ENCODE assay signal across 8 cellular contexts in the genomic region with DNA sequence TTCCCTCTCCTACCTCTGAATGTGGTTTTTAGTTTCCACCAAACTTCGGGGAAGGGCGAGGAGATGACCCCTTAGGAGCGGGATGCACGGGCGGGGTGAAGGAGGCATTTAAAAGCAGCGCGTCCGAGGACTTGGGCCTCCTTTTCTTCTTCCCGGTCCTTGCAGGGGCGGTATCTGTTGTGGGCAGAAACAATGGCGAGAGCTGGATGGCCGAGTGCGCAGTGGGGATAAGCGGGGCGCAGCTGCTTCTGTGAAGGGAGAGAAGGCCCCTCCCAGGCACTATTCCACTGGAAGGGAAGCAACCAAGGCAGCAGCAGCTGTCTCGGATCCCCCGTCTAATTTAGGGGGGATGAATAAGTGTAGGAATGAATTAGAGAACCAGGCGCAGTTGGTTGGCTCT. TPM values are rescaled to one million over a fixed set of nuclear protein-coding genes. Genes with fewer than 3 reads are reported as not detected.
DNase-seq lines count a peak whose midpoint lies in the region; ATAC-seq, FAIRE-seq and TF ChIP-seq lines count a peak whose summit lies in the region.

No MANE protein-coding gene starts in this region.

- no peaks in the 10 kb centered on the region for H3K27me3 ChIP-seq in MM.1S (replicated peaks; ENCODE audit: insufficient read depth, low read length)
- no peaks in the 10 kb centered on the region for H3K27me3 ChIP-seq in H1 (replicated peaks in 1 of 4; ENCODE audit: control insufficient read depth in 3 of 4, extremely low read depth in 1 of 4, insufficient read depth in 3 of 4, low read length in 3 of 4)
- H3K27me3 ChIP-seq in stomach: no peaks in the 10 kb centered on the region

- no peaks in the 10 kb centered on the region for H3K27me3 Mint-ChIP-seq in memory B cell

- intact Hi-C loops in stomach (cut with DNase I; ENCODE audit: low total_unique reads): no loop called here

- H3K9ac ChIP-seq in MM.1S (ENCODE audit: low read length): peak overlapping the region; percentile 86
- peak overlapping the region in 3 of 4 experiments; percentile 95 to 98 (median 96); a peak in 6 of 7 replicates for H3K9ac ChIP-seq in H1 (replicated peaks in 1 of 4; ENCODE audit: extremely low read depth in 1 of 4, low read depth in 3 of 4, low read length in 3 of 4)

- peak overlapping the region; percentile 99 for H3K27ac Mint-ChIP-seq in memory B cell

- no peak overlapping the region for H2AK5ac ChIP-seq in H1 (ENCODE audit: low read depth, low read length)

- H3K9me3 ChIP-seq in MM.1S (replicated peaks; ENCODE audit: insufficient read depth, low read length) (no peaks in the 10 kb centered on the region), H1 (ENCODE audit: insufficient read depth in 2 of 2, low read depth in 1 of 2, low read length in 1 of 2) (no peaks in the 10 kb centered on the region), stomach (no peaks in the 10 kb centered on the region)

- H3K4me1 ChIP-seq in MM.1S (ENCODE audit: low read length) (peaks cover 21% of the 10 kb centered on the region; the same call in 1 of the 2 replicates), H1 (replicated peaks in 1 of 4; ENCODE audit: control insufficient read depth in 3 of 4, insufficient read depth in 4 of 4, low read length in 3 of 4) (peaks cover 0 to 3% (median 0%) of the 10 kb centered on the region in 4 experiments; a peak in 2 of 7 replicates), stomach (peaks cover 20 to 58% (median 38%) of the 10 kb centered on the region in 4 donors)

- H3K79me2 ChIP-seq in MM.1S (ENCODE audit: low read length): peaks cover 57% of the 10 kb centered on the region
- peaks cover 23 to 57% of the 10 kb centered on the region in 2 experiments for H3K79me2 ChIP-seq in H1 (ENCODE audit: control insufficient read depth in 1 of 2, insufficient read depth in 2 of 2, low read length in 2 of 2)

- no peak overlapping the region for H4K5ac ChIP-seq in H1 (ENCODE audit: insufficient read length, low read depth, low read length)

- no peaks in the 10 kb centered on the region for H3K79me1 ChIP-seq in H1 (ENCODE audit: low read depth, low read length)

- peak overlapping the region; percentile 90 for H2AFZ ChIP-seq in MM.1S (ENCODE audit: low read length)
- H2AFZ ChIP-seq in H1 (ENCODE audit: low read length): no peak overlapping the region

- DNase-seq in NCI-H1436 (lab: John Stamatoyannopoulos, UW): peak; percentile 2
- no peak for DNase-seq in NCI-H1436 treated with DMSO at 0.1 percent for 48 hours (lab: John Stamatoyannopoulos, UW)
- DNase-seq in MM.1S: peak; percentile 30
- DNase-seq in activated CD4-positive, alpha-beta T cell treated with anti-CD3 and anti-CD28 coated beads for 4 hours: peak; percentile 0 to 7
- peak; percentile 7 to 50 for DNase-seq in H1 (ENCODE audit: low read depth in 1 of 2, low spot score in 2 of 2)
- peak in 1 of 2 donors; percentile 13 for DNase-seq in memory B cell (ENCODE audit: low spot score in 2 of 2)
- DNase-seq in stomach: peak; percentile 34

- H3K23ac ChIP-seq in H1 (ENCODE audit: insufficient read length): no peak overlapping the region

- no peak overlapping the region for H2BK20ac ChIP-seq in H1 (ENCODE audit: low read length)

- H4K20me1 ChIP-seq in MM.1S (ENCODE audit: insufficient read depth, low read length) (peaks cover 15% of the 10 kb centered on the region; the same call in 1 of the 2 replicates), H1 (replicated peaks in 1 of 2; ENCODE audit: control insufficient read depth in 1 of 2, insufficient read depth in 2 of 2, low read length in 2 of 2) (peaks cover 12 to 18% of the 10 kb centered on the region in 2 experiments)

- TF ChIP-seq CTCF in MM.1S (IDR thresholded peaks at IDR 0.05; ENCODE audit: low read length) (no peak), H1 (IDR thresholded peaks at IDR 0.05; ENCODE audit: control extremely low read depth in 1 of 3, insufficient read depth in 1 of 3, low read depth in 1 of 3, low read length in 3 of 3) (no peak), stomach (IDR thresholded peaks at IDR 0.05) (no peak)

- no peaks in the 10 kb centered on the region for H3K9me2 ChIP-seq in MM.1S (replicated peaks; ENCODE audit: insufficient read depth, low read length)

- CTCF ChIA-PET in H1 (lab: Charles Lee; ENCODE audit: partially characterized antibody): interaction anchor here (0.6 kb wide), 2 partner anchors 139 to 466 kb away, joined by 3 read pairs; no protein-coding TSS in a partner anchor

- peaks cover 25% of the 10 kb centered on the region for H3K4me1 Mint-ChIP-seq in memory B cell

- H3K36me3 ChIP-seq in MM.1S (replicated peaks; ENCODE audit: insufficient read depth, low read length) (no peaks in the 10 kb centered on the region; the same call in 1 of the 2 replicates), H1 (ENCODE audit: control insufficient read depth in 2 of 4, insufficient read depth in 4 of 4, low read length in 3 of 4) (peaks cover 0 to 26% (median 11%) of the 10 kb centered on the region in 4 experiments; a peak in 6 of 8 replicates), stomach (peaks cover 7 to 22% (median 15%) of the 10 kb centered on the region in 4 donors)

- no peaks in the 10 kb centered on the region for H3K23me2 ChIP-seq in H1 (ENCODE audit: low read depth, low read length)

- H3K4ac ChIP-seq in H1 (replicated peaks; ENCODE audit: insufficient read length, low read depth, low read length): no peak overlapping the region

- TF ChIP-seq POLR2A in H1 (IDR thresholded peaks at IDR 0.05; ENCODE audit: control extremely low read depth in 1 of 2, low read depth in 2 of 2, low read length in 2 of 2) (peak in 1 of 2 experiments; percentile 48; a peak in 1 of 3 replicates), stomach (IDR thresholded peaks at IDR 0.05) (no peak)

- H2BK120ac ChIP-seq in H1 (replicated peaks; ENCODE audit: low read depth, low read length): no peak overlapping the region

- POLR2A ChIA-PET in H1 (lab: Charles Lee; ENCODE audit: partially characterized antibody): interaction anchor here (0.6 to 3.1 kb wide), 11 partner anchors 9 to 328 kb away, joined by 3 to 11 read pairs (median 4); a partner anchor contains a TSS

- TF ChIP-seq RAD21 in H1 (IDR thresholded peaks at IDR 0.05 in 1 of 2, conservative IDR thresholded peaks at IDR 0.05 in 1 of 2; ENCODE audit: low read depth in 2 of 2, low read length in 2 of 2): no peak

- ATAC-seq in memory B cell (ENCODE audit: low read depth) (no peak), HG03196 (IDR thresholded peaks at IDR 0.05; ENCODE audit: unreplicated experiment) (no peak)

- H3F3A ChIP-seq in MM.1S (ENCODE audit: insufficient read depth, low read length): peaks cover 22% of the 10 kb centered on the region

- peak overlapping the region; percentile 88; the same call in 1 of the 2 replicates for H3K18ac ChIP-seq in H1 (ENCODE audit: extremely low read depth, low read length)

- peak overlapping the region; percentile 89 for H3K4me2 ChIP-seq in MM.1S (ENCODE audit: low read depth, low read length)
- peak overlapping the region; percentile 68 to 76 for H3K4me2 ChIP-seq in H1 (ENCODE audit: insufficient read depth in 1 of 2, low read depth in 2 of 2, low read length in 2 of 2)

- peak overlapping the region; percentile 91 for H3K4me3 Mint-ChIP-seq in memory B cell

- peaks cover 10% of the 10 kb centered on the region for H3K36me3 Mint-ChIP-seq in memory B cell

- no peak for TF ChIP-seq EP300 in H1 (IDR thresholded peaks at IDR 0.05; ENCODE audit: borderline replicate concordance in 1 of 2, low read depth in 2 of 2, low read length in 2 of 2)
- no peak for TF ChIP-seq EP300 in stomach (IDR thresholded peaks at IDR 0.05)

- WGBS in H1 (ENCODE audit: extremely low coverage in 1 of 2, insufficient coverage in 1 of 2, insufficient read length in 1 of 2, insufficient replicate concordance in 2 of 2, low coverage in 1 of 2, low lambda C conversion rate in 2 of 2, missing lambda C conversion rate in 1 of 2), 2 experiments: 0% methylated on average over 15 of the region's 18 CpGs; no CpG with 5 or more reads in 1 of the 2 experiments
- WGBS in stomach, 5 donors: 0% methylated on average over 18 of the region's 18 CpGs

- no peaks in the 10 kb centered on the region for H3K9me3 Mint-ChIP-seq in memory B cell

- no peak overlapping the region for H4K8ac ChIP-seq in H1 (ENCODE audit: extremely low read depth, insufficient read depth, low read length)

- no peak overlapping the region for H2BK5ac ChIP-seq in H1 (ENCODE audit: low read depth, low read length)

- H3K27ac ChIP-seq in MM.1S (ENCODE audit: low read length) (peak overlapping the region; percentile 92), H1 (ENCODE audit: low read depth, low read length) (peak overlapping the region; percentile 96), stomach (peak overlapping the region; percentile 98 to 99 (median 98))

- no peak overlapping the region for H4K91ac ChIP-seq in H1 (replicated peaks; ENCODE audit: insufficient read length, low read length)

- H3K14ac ChIP-seq in H1 (ENCODE audit: insufficient read length): no peak overlapping the region

- no peak overlapping the region for H2BK12ac ChIP-seq in H1 (ENCODE audit: low read depth, low read length)

- H3K56ac ChIP-seq in H1 (replicated peaks; ENCODE audit: insufficient read length, low read depth, low read length): no peak overlapping the region

- no peak for FAIRE-seq in H1 (lab: Jason Lieb, UNC)

- no peak overlapping the region for H2BK15ac ChIP-seq in H1 (ENCODE audit: low read length)

- H3K4me3 ChIP-seq in MM.1S (ENCODE audit: low read length) (peak overlapping the region; percentile 90), H1 (ENCODE audit: extremely low read depth in 1 of 4, insufficient read depth in 2 of 4, low read depth in 3 of 4, low read length in 4 of 4) (peak overlapping the region; percentile 93 to 98 (median 94)), stomach (peak overlapping the region; percentile 70 to 82 (median 76))

TF ChIP-seq in H1, 55 proteins besides CTCF, POLR2A, EP300 and RAD21 (continues in another document):
- peak; percentile 62; the same call in 1 of the 2 replicates for TF ChIP-seq YY1 (IDR thresholded peaks at IDR 0.05; ENCODE audit: low read depth, low read length)
- 0 out of 2 replicates have a peak, but pooled peaks have one; percentile 60 for TF ChIP-seq TAF1 (IDR thresholded peaks at IDR 0.05; ENCODE audit: low read depth, low read length)
- TF ChIP-seq CBX8 (IDR thresholded peaks at IDR 0.05; ENCODE audit: borderline replicate concordance, low read depth, low read length): no peak
- TF ChIP-seq TAF7 (optimal IDR thresholded peaks at IDR 0.05; ENCODE audit: borderline replicate concordance, low read depth, low read length): peak; percentile 25

RNA-seq across cellular contexts. Expression of a gene that starts 0.9 kb away (rescaled TPM):
- total RNA-seq in H1 (2021; fragmentation: NEBNext Ultra II Directional; extraction: Animal tissue kit (Norgen Biotek cat#: 25700)): 107 and 112 TPM in 2 replicates
- 13.9 and 15.1 TPM in 2 replicates for polyA plus RNA-seq in H1 (2011; rRNA removed)
- polyA plus RNA-seq in H1 (2011; cell fraction: cytosol; rRNA removed): 27.9 TPM
- 16.4 TPM for polyA plus RNA-seq in H1 (2011; cell fraction: nucleus; rRNA removed)
- polyA plus RNA-seq in H1 (2012, experiment 1 of 2): 44.4 to 115 TPM (median 57.8 TPM) in 4 replicates
- 7.7 TPM for polyA plus RNA-seq in H1 (2012, experiment 2 of 2)
- 63.2 TPM for polyA plus RNA-seq in H1 (2013, experiment 1 of 2)
- 65.2 TPM for polyA plus RNA-seq in H1 (2013, experiment 2 of 2)
- 30.5 and 43.1 TPM in 2 replicates for polyA minus RNA-seq in H1 (2011; rRNA and poly(A)+ RNA removed)
- 48.8 TPM for polyA minus RNA-seq in H1 (2011; cell fraction: cytosol; rRNA and poly(A)+ RNA removed)
- 82.0 TPM for polyA minus RNA-seq in H1 (2011; cell fraction: nucleus; rRNA and poly(A)+ RNA removed)
- 10 to 100 TPM; 15.2 to 78.0 (median 23.8) TPM for total RNA-seq in stomach
- polyA plus RNA-seq in stomach: 10 to 100 TPM; 10.3 to 13.3 (median 11.6) TPM
